Comparison of ENCODE assay signal across 1 cellular context in the genomic region with DNA sequence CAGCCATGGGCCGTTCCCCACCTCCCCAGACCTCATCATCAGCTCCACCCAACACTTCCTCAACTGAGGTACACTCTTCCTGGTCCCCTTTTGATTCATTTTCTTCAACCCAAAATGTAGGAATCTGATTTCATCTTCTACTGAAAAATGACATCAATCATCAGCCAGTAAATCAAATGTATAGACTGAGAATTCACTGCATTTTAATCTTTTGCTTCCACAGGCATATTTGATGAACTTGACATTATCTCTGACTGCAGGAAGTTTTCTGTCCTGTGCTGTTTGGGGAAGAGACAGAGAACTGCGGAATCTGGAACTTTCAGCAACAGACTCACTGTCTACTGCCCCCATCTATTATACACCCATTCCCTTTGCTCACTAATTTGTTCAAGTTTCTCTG.
TF ChIP-seq lines count a peak whose summit lies in the region.

No MANE protein-coding gene starts in this region.

TF ChIP-seq in K562, 482 proteins besides CTCF, POLR2A, EP300 and RAD21:
- TF ChIP-seq TEAD4 (IDR thresholded peaks at IDR 0.05; ENCODE audit: low read length) (peak; percentile 51; the same call in 1 of the 2 replicates), TEAD4 (CRISPR knock-in tag; IDR thresholded peaks at IDR 0.05; ENCODE audit: borderline replicate concordance) (no peak), MEIS2 (IDR thresholded peaks at IDR 0.05; ENCODE audit: partially characterized antibody) (peak; percentile 87), CBFA2T2 (conservative IDR thresholded peaks at IDR 0.05) (peak; percentile 38), NFYB (IDR thresholded peaks at IDR 0.05; ENCODE audit: extremely low read depth, insufficient read length) (no peak), MEF2A (IDR thresholded peaks at IDR 0.05; ENCODE audit: control insufficient read depth, low read depth, low read length) (no peak), ZNF696 (CRISPR knock-in tag; conservative IDR thresholded peaks at IDR 0.05) (no peak), ZNF668 (CRISPR knock-in tag; IDR thresholded peaks at IDR 0.05) (no peak), ZNF766 (CRISPR knock-in tag; conservative IDR thresholded peaks at IDR 0.05) (no peak), ZNF134 (CRISPR knock-in tag; conservative IDR thresholded peaks at IDR 0.05) (no peak), HDAC8 (tag; IDR thresholded peaks at IDR 0.05) (no peak), KLF13 (tag; IDR thresholded peaks at IDR 0.05; ENCODE audit: borderline replicate concordance, low read depth) (no peak), CHD2 (IDR thresholded peaks at IDR 0.05; ENCODE audit: low read depth, low read length) (no peak), SIN3B (IDR thresholded peaks at IDR 0.05; ENCODE audit: low read depth) (no peak), STAT5B (CRISPR knock-in tag; IDR thresholded peaks at IDR 0.05) (no peak), NCOA1 (IDR thresholded peaks at IDR 0.05; ENCODE audit: low read depth) (no peak), NCOA2 (IDR thresholded peaks at IDR 0.05; ENCODE audit: partially characterized antibody in 2 of 2) (no peak), FOXK2 (conservative IDR thresholded peaks at IDR 0.05 in 1 of 2, IDR thresholded peaks at IDR 0.05 in 1 of 2; ENCODE audit: low read depth in 2 of 2) (no peak), CREB1 (IDR thresholded peaks at IDR 0.05) (no peak), CREB1 (CRISPR knock-in tag; IDR thresholded peaks at IDR 0.05) (no peak), SAP30 (IDR thresholded peaks at IDR 0.05; ENCODE audit: borderline replicate concordance, insufficient read depth, low read depth, low read length, poor library complexity, severe bottlenecking) (no peak), SLC30A9 (CRISPR knock-in tag; IDR thresholded peaks at IDR 0.05) (no peak), ESRRB (CRISPR knock-in tag; IDR thresholded peaks at IDR 0.05; ENCODE audit: borderline replicate concordance) (no peak), NFATC3 (IDR thresholded peaks at IDR 0.05) (no peak), HDAC2 (IDR thresholded peaks at IDR 0.05) (no peak), ZNF75A (CRISPR knock-in tag; IDR thresholded peaks at IDR 0.05) (no peak), SRF (CRISPR knock-in tag; IDR thresholded peaks at IDR 0.05) (no peak), FIP1L1 (IDR thresholded peaks at IDR 0.05; ENCODE audit: low read depth, low read length, poor library complexity, severe bottlenecking) (no peak), TAL1 (IDR thresholded peaks at IDR 0.05) (peak; percentile 34; the same call in 1 of the 2 replicates), ARID1B (IDR thresholded peaks at IDR 0.05) (peak; percentile 47; the same call in 1 of the 2 replicates), ZNF324 (CRISPR knock-in tag; IDR thresholded peaks at IDR 0.05) (no peak), ZBTB1 (CRISPR knock-in tag; IDR thresholded peaks at IDR 0.05; ENCODE audit: borderline replicate concordance, low read depth) (no peak), E2F3 (CRISPR knock-in tag; IDR thresholded peaks at IDR 0.05) (no peak), CBFA2T3 (IDR thresholded peaks at IDR 0.05) (peak; percentile 69)
- TF ChIP-seq, protein P1, sequence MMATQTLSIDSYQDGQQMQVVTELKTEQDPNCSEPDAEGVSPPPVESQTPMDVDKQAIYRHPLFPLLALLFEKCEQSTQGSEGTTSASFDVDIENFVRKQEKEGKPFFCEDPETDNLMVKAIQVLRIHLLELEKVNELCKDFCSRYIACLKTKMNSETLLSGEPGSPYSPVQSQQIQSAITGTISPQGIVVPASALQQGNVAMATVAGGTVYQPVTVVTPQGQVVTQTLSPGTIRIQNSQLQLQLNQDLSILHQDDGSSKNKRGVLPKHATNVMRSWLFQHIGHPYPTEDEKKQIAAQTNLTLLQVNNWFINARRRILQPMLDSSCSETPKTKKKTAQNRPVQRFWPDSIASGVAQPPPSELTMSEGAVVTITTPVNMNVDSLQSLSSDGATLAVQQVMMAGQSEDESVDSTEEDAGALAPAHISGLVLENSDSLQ (IDR thresholded peaks at IDR 0.05), result peak; percentile 40; the same call in 1 of the 2 replicates
- TF ChIP-seq, protein P2, sequence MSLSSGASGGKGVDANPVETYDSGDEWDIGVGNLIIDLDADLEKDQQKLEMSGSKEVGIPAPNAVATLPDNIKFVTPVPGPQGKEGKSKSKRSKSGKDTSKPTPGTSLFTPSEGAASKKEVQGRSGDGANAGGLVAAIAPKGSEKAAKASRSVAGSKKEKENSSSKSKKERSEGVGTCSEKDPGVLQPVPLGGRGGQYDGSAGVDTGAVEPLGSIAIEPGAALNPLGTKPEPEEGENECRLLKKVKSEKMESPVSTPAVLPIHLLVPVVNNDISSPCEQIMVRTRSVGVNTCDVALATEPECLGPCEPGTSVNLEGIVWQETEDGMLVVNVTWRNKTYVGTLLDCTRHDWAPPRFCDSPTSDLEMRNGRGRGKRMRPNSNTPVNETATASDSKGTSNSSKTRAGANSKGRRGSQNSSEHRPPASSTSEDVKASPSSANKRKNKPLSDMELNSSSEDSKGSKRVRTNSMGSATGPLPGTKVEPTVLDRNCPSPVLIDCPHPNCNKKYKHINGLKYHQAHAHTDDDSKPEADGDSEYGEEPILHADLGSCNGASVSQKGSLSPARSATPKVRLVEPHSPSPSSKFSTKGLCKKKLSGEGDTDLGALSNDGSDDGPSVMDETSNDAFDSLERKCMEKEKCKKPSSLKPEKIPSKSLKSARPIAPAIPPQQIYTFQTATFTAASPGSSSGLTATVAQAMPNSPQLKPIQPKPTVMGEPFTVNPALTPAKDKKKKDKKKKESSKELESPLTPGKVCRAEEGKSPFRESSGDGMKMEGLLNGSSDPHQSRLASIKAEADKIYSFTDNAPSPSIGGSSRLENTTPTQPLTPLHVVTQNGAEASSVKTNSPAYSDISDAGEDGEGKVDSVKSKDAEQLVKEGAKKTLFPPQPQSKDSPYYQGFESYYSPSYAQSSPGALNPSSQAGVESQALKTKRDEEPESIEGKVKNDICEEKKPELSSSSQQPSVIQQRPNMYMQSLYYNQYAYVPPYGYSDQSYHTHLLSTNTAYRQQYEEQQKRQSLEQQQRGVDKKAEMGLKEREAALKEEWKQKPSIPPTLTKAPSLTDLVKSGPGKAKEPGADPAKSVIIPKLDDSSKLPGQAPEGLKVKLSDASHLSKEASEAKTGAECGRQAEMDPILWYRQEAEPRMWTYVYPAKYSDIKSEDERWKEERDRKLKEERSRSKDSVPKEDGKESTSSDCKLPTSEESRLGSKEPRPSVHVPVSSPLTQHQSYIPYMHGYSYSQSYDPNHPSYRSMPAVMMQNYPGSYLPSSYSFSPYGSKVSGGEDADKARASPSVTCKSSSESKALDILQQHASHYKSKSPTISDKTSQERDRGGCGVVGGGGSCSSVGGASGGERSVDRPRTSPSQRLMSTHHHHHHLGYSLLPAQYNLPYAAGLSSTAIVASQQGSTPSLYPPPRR (CRISPR knock-in tag; IDR thresholded peaks at IDR 0.05; ENCODE audit: borderline replicate concordance), result no peak
- TF ChIP-seq, protein P3, sequence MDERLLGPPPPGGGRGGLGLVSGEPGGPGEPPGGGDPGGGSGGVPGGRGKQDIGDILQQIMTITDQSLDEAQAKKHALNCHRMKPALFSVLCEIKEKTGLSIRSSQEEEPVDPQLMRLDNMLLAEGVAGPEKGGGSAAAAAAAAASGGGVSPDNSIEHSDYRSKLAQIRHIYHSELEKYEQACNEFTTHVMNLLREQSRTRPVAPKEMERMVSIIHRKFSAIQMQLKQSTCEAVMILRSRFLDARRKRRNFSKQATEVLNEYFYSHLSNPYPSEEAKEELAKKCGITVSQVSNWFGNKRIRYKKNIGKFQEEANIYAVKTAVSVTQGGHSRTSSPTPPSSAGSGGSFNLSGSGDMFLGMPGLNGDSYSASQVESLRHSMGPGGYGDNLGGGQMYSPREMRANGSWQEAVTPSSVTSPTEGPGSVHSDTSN (CRISPR knock-in tag; IDR thresholded peaks at IDR 0.05; ENCODE audit: low read depth), result no peak
- TF ChIP-seq, protein P3 (tag; conservative IDR thresholded peaks at IDR 0.05; ENCODE audit: low read depth), result peak; percentile 89
- TF ChIP-seq, protein P4, sequence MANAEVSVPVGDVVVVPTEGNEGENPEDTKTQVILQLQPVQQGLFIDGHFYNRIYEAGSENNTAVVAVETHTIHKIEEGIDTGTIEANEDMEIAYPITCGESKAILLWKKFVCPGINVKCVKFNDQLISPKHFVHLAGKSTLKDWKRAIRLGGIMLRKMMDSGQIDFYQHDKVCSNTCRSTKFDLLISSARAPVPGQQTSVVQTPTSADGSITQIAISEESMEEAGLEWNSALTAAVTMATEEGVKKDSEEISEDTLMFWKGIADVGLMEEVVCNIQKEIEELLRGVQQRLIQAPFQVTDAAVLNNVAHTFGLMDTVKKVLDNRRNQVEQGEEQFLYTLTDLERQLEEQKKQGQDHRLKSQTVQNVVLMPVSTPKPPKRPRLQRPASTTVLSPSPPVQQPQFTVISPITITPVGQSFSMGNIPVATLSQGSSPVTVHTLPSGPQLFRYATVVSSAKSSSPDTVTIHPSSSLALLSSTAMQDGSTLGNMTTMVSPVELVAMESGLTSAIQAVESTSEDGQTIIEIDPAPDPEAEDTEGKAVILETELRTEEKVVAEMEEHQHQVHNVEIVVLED (CRISPR knock-in tag; IDR thresholded peaks at IDR 0.05), result no peak
- TF ChIP-seq, protein P5, sequence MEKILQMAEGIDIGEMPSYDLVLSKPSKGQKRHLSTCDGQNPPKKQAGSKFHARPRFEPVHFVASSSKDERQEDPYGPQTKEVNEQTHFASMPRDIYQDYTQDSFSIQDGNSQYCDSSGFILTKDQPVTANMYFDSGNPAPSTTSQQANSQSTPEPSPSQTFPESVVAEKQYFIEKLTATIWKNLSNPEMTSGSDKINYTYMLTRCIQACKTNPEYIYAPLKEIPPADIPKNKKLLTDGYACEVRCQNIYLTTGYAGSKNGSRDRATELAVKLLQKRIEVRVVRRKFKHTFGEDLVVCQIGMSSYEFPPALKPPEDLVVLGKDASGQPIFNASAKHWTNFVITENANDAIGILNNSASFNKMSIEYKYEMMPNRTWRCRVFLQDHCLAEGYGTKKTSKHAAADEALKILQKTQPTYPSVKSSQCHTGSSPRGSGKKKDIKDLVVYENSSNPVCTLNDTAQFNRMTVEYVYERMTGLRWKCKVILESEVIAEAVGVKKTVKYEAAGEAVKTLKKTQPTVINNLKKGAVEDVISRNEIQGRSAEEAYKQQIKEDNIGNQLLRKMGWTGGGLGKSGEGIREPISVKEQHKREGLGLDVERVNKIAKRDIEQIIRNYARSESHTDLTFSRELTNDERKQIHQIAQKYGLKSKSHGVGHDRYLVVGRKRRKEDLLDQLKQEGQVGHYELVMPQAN (IDR thresholded peaks at IDR 0.05; ENCODE audit: borderline replicate concordance), result no peak
- TF ChIP-seq, protein P6, sequence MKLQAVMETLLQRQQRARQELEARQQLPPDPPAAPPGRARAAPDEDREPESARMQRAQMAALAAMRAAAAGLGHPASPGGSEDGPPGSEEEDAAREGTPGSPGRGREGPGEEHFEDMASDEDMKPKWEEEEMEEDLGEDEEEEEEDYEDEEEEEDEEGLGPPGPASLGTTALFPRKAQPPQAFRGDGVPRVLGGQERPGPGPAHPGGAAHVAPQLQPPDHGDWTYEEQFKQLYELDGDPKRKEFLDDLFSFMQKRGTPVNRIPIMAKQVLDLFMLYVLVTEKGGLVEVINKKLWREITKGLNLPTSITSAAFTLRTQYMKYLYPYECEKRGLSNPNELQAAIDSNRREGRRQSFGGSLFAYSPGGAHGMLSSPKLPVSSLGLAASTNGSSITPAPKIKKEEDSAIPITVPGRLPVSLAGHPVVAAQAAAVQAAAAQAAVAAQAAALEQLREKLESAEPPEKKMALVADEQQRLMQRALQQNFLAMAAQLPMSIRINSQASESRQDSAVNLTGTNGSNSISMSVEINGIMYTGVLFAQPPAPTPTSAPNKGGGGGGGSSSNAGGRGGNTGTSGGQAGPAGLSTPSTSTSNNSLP (IDR thresholded peaks at IDR 0.05; ENCODE audit: borderline replicate concordance, low read depth, low read length), result no peak
- TF ChIP-seq, protein P7, sequence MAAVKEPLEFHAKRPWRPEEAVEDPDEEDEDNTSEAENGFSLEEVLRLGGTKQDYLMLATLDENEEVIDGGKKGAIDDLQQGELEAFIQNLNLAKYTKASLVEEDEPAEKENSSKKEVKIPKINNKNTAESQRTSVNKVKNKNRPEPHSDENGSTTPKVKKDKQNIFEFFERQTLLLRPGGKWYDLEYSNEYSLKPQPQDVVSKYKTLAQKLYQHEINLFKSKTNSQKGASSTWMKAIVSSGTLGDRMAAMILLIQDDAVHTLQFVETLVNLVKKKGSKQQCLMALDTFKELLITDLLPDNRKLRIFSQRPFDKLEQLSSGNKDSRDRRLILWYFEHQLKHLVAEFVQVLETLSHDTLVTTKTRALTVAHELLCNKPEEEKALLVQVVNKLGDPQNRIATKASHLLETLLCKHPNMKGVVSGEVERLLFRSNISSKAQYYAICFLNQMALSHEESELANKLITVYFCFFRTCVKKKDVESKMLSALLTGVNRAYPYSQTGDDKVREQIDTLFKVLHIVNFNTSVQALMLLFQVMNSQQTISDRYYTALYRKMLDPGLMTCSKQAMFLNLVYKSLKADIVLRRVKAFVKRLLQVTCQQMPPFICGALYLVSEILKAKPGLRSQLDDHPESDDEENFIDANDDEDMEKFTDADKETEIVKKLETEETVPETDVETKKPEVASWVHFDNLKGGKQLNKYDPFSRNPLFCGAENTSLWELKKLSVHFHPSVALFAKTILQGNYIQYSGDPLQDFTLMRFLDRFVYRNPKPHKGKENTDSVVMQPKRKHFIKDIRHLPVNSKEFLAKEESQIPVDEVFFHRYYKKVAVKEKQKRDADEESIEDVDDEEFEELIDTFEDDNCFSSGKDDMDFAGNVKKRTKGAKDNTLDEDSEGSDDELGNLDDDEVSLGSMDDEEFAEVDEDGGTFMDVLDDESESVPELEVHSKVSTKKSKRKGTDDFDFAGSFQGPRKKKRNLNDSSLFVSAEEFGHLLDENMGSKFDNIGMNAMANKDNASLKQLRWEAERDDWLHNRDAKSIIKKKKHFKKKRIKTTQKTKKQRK (IDR thresholded peaks at IDR 0.05; ENCODE audit: borderline replicate concordance, low read depth, low read length), result no peak
